Comparison of ENCODE assay signal across 8 cellular contexts in the genomic region with DNA sequence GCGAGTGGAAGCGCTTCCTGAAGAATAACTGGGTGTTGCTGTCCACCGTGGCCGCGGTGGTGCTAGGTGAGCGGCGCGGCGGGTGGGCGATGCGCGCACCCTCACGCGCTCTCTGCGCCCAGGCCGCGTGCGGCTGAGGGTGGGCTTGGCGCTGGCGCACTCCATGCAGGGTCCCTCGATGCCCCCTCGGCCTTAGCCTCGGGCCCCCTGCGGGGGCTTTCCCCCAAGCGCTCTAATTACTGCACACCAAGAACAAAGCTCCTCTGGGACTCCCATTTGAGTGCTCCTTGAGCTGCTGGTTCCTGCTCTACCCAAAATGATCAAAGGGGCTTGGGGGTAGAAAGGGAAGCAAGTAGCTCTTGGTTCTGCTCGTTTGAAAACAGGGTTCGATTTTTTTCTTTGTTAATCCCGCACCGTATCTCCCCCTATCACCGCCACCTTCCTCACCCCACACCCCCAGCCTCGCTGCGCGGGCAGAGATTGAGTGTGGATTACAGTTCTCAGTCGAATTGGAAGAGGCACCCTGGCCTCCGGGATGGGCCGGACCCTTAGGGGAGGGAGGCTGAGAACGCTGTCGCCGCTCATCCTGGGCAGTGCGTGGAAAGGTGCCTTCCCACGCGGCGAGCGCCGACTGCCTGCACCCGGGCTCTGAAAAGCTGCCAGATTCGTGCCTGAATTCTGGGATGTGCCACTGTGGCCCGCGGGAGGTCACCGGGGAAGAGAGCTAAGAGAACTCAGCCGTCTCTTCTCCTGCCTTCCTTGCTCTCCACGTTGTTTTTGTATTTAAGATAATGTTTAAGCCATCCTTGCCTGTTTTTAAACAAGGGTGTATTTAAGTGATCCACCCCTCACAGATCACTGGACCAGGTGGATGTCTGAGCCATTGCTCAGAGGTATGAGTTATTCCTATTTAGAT. TPM values are rescaled to one million over a fixed set of nuclear protein-coding genes. Genes with fewer than 3 reads are reported as not detected.
DNase-seq lines count a peak whose midpoint lies in the region; ATAC-seq lines count a peak whose summit lies in the region.

No MANE protein-coding gene starts in this region.

- H3K4me1 ChIP-seq in mucosa of rectum (ENCODE audit: control insufficient read depth in 2 of 2, insufficient read depth in 2 of 2, low read length in 2 of 2), result peaks cover 10 to 16% of the 10 kb centered on the region in 2 donors

- H3K36me3 ChIP-seq in MG63, result no peaks in the 10 kb centered on the region
- H3K36me3 ChIP-seq in mucosa of rectum (ENCODE audit: control insufficient read depth in 2 of 2, insufficient read depth in 2 of 2, low read length in 2 of 2), result no peaks in the 10 kb centered on the region

- H3K9me3 ChIP-seq in MG63 (no peaks in the 10 kb centered on the region), mucosa of rectum (ENCODE audit: control insufficient read depth in 2 of 2, low read length in 2 of 2) (no peaks in the 10 kb centered on the region)

- H3K9ac ChIP-seq in mucosa of rectum (ENCODE audit: low read depth in 1 of 2, low read length in 2 of 2), result peak overlapping the region; percentile 2 to 71

- peak overlapping the region; percentile 29 to 74 for H3K27ac ChIP-seq in mucosa of rectum (ENCODE audit: low read depth in 2 of 2, low read length in 2 of 2)

- peak overlapping the region; percentile 50 for H3K4me3 ChIP-seq in MG63
- H3K4me3 ChIP-seq in mucosa of rectum (ENCODE audit: low read length in 2 of 2), result peak overlapping the region; percentile 68 to 73

- no peaks in the 10 kb centered on the region for H3K27me3 ChIP-seq in MG63
- H3K27me3 ChIP-seq in mucosa of rectum (ENCODE audit: control insufficient read depth in 2 of 2, insufficient read depth in 2 of 2, low read length in 2 of 2), result peaks cover 0 to 3% of the 10 kb centered on the region in 2 donors

- in situ Hi-C loops in KBM-7 (cut with MboI; ENCODE audit: low pct_unique_long_range_greater_than_20kb, low sequenced_read_pairs), result loop anchor here (25.0 kb wide), 1 partner anchor 96 kb away; no protein-coding TSS in a partner anchor

- DNase-seq in Daoy (ENCODE audit: low read depth), result peak; percentile 13
- DNase-seq in MG63, result no peak
- DNase-seq in ecto neural progenitor cell (ENCODE audit: low spot score), result peak; percentile 52
- DNase-seq in Ammon's horn (ENCODE audit: low spot score), result no peak
- DNase-seq in KBM-7, result no peak
- DNase-seq in HuH-7.5 (ENCODE audit: low spot score), result no peak

- ATAC-seq in GM21381 (IDR thresholded peaks at IDR 0.05; ENCODE audit: unreplicated experiment), result peak; percentile 10

RNA-seq across cellular contexts. Expression of gene SLC1A1, which starts 0.7 kb away (rescaled TPM):
- 11.8 and 15.8 TPM in 2 replicates for total RNA-seq in Daoy (2014; rRNA removed; shearing (Covaris generic))
- 0.42 and 1.3 TPM in 2 replicates for total RNA-seq in MG63 (2014; rRNA removed; shearing (Covaris generic); ENCODE audit: low replicate concordance)

Comparison
In these comparisons a context has a peak if more than half of its experiments do, and no peak if none do; other contexts are left out.
1. DNase-seq: peak in Daoy (single experiment) and ecto neural progenitor cell (single experiment); none in MG63 (single experiment), Ammon's horn (single experiment), KBM-7 (single experiment) and HuH-7.5 (single experiment).